9 cellular contexts compared by ENCODE assay signal in the genomic region with DNA sequence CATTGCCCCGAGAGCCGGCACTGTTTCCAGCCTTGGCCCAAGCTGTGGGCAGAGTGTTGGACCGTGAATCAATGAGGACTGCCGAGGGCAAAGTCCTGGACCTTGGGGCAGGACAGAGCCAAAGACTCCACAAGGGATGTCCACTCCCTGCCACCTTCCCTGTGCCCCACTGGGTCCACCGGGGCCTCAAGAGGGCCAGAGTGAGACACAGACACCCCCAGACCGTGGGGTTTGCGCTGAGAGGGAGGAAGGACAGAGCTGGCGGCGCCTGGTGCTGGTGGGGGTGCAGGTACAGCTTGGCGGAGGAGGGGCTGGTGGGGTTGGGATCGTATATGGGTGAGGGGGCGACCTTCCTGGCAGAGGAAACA. TPM values are rescaled to one million over a fixed set of nuclear protein-coding genes. Genes with fewer than 3 reads are reported as not detected.
A peak's percentile ranks its signal among the peaks of the same experiment; 100 is the strongest.
DNase-seq lines count a peak whose midpoint lies in the region; ATAC-seq and TF ChIP-seq lines count a peak whose summit lies in the region.
"Had no signal": no experiment of that assay in that cellular context is flagged by ENCODE, and none has a peak within 500 bp of the region (broad histone marks: within the 10 kb centered on the region; RNA-seq: fewer than 3 reads in every experiment).

No MANE protein-coding gene starts in this region.

- peak overlapping the region; percentile 64 for H4K91ac ChIP-seq in neuronal stem cell (ENCODE audit: low read depth, low read length, poor library complexity)

- H2BK12ac ChIP-seq in neuronal stem cell (ENCODE audit: low read length): no peak overlapping the region

- no peak overlapping the region for H4K8ac ChIP-seq in neuronal stem cell (ENCODE audit: low read depth, low read length)

- peak overlapping the region; percentile 73 for H2BK5ac ChIP-seq in neuronal stem cell (ENCODE audit: low read length)

- POLR2A ChIA-PET in Panc1 (lab: Charles Lee): interaction anchor here (0.6 kb wide), 1 partner anchor 31 kb away, joined by 5 read pairs; no protein-coding TSS in a partner anchor

- peak overlapping the region; percentile 68 for H2AK5ac ChIP-seq in neuronal stem cell (ENCODE audit: low read depth, low read length)

- no peak for DNase-seq in CD4-positive, CD25-positive, alpha-beta regulatory T cell
- DNase-seq in Panc1 (ENCODE audit: low read depth, low spot score) (no peak), neuronal stem cell (ENCODE audit: low spot score) (no peak), NCI-H1436 (lab: John Stamatoyannopoulos, UW) (no peak), NCI-H510A treated with DMSO at 0.1 percent for 48 hours (lab: John Stamatoyannopoulos, UW) (no peak)
- DNase-seq: NCI-H2171 had no signal

- H3K27me3 ChIP-seq in CD4-positive, CD25-positive, alpha-beta regulatory T cell (ENCODE audit: control insufficient read depth, insufficient read depth, low read length): no peaks in the 10 kb centered on the region
- H3K27me3 ChIP-seq in Panc1 (ENCODE audit: control insufficient read depth, insufficient read depth, low read length): no peaks in the 10 kb centered on the region
- no peaks in the 10 kb centered on the region for H3K27me3 ChIP-seq in esophagus (ENCODE audit: control insufficient read depth in 1 of 2, insufficient read depth in 2 of 2, low read length in 2 of 2)
- H3K27me3 ChIP-seq in neuronal stem cell (ENCODE audit: control insufficient read depth in 3 of 3, insufficient read depth in 3 of 3, low read depth in 1 of 3, low read length in 3 of 3): peaks cover 0 to 24% (median 15%) of the 10 kb centered on the region in 3 experiments

- no peaks in the 10 kb centered on the region for H3K36me3 ChIP-seq in CD4-positive, CD25-positive, alpha-beta regulatory T cell (ENCODE audit: control insufficient read depth, insufficient read depth, low read length)
- H3K36me3 ChIP-seq in Panc1 (ENCODE audit: control insufficient read depth, insufficient read depth, low read length) (no peaks in the 10 kb centered on the region), esophagus (ENCODE audit: control insufficient read depth in 2 of 2, insufficient read depth in 2 of 2, low read length in 1 of 2) (no peaks in the 10 kb centered on the region), neuronal stem cell (replicated peaks in 1 of 2; ENCODE audit: control insufficient read depth in 2 of 2, insufficient read depth in 2 of 2, low read length in 2 of 2) (no peaks in the 10 kb centered on the region)

- peaks cover 0 to 36% (median 20%) of the 10 kb centered on the region in 4 donors for H3K4me1 Mint-ChIP-seq in CD4-positive, CD25-positive, alpha-beta regulatory T cell

- peaks cover 24% of the 10 kb centered on the region for H3K4me1 ChIP-seq in CD4-positive, CD25-positive, alpha-beta regulatory T cell (ENCODE audit: control insufficient read depth, insufficient read depth, low read length, poor library complexity, severe bottlenecking)
- H3K4me1 ChIP-seq in Panc1 (ENCODE audit: control insufficient read depth, insufficient read depth, low read length) (0 out of 2 replicates have a peak, but pooled peaks cover 3% of the 10 kb centered on the region), esophagus (ENCODE audit: control insufficient read depth in 2 of 2, insufficient read depth in 2 of 2, low read length in 1 of 2) (peaks cover 11 to 17% of the 10 kb centered on the region in 2 donors), neuronal stem cell (ENCODE audit: control insufficient read depth in 2 of 2, insufficient read depth in 1 of 2, low read depth in 1 of 2, low read length in 2 of 2) (peaks cover 5 to 10% of the 10 kb centered on the region in 2 donors)

- WGBS in esophagus, 2 donors: 53 to 66% methylated on average over 11 to 12 of the region's 12 CpGs
- no CpG with 5 or more reads among the region's 12 CpGs for WGBS in neuronal stem cell (ENCODE audit: extremely low coverage in 2 of 2, insufficient read length in 2 of 2, insufficient replicate concordance in 1 of 2), 2 donors

- H3K14ac ChIP-seq in neuronal stem cell (ENCODE audit: low read length): peak overlapping the region; percentile 84

- CTCF ChIA-PET in Panc1 (lab: Charles Lee): interaction anchor here (0.6 to 0.7 kb wide), 2 partner anchors 22 to 146 kb away, joined by 3 to 4 read pairs; a partner anchor contains a TSS

- H3K4me2 ChIP-seq in neuronal stem cell (ENCODE audit: insufficient read depth, low read length, poor library complexity, severe bottlenecking): peak overlapping the region; percentile 96

- H3K79me1 ChIP-seq in neuronal stem cell (ENCODE audit: low read depth, low read length): no peaks in the 10 kb centered on the region

- H3K36me3 Mint-ChIP-seq in CD4-positive, CD25-positive, alpha-beta regulatory T cell: peaks cover 3% of the 10 kb centered on the region

- H3K27me3 Mint-ChIP-seq in CD4-positive, CD25-positive, alpha-beta regulatory T cell: no peaks in the 10 kb centered on the region

- H3K4ac ChIP-seq in neuronal stem cell (ENCODE audit: low read length): no peak overlapping the region

- no peak overlapping the region for H3K4me3 ChIP-seq in CD4-positive, CD25-positive, alpha-beta regulatory T cell (ENCODE audit: low read depth, low read length)
- H3K4me3 ChIP-seq in Panc1 (ENCODE audit: low read depth in 2 of 2, low read length in 2 of 2): peak overlapping the region; percentile 57 to 63
- peak overlapping the region; percentile 72 to 74 for H3K4me3 ChIP-seq in esophagus (ENCODE audit: low read depth in 1 of 2, low read length in 2 of 2)
- H3K4me3 ChIP-seq in neuronal stem cell (ENCODE audit: low read length in 2 of 2): peak overlapping the region; percentile 61 to 82

- peak overlapping the region; percentile 98 for H2AFZ ChIP-seq in neuronal stem cell (ENCODE audit: low read length)

- intact Hi-C loops in Panc1 (cut with micrococcal nuclease; ENCODE audit: unreplicated experiment): no loop called here

- TF ChIP-seq CTCF in Panc1 (IDR thresholded peaks at IDR 0.05): no peak

- peak overlapping the region; percentile 21 for H2BK15ac ChIP-seq in neuronal stem cell (ENCODE audit: low read length)

- no peak for ATAC-seq in CD4-positive, CD25-positive, alpha-beta regulatory T cell (ENCODE audit: low read depth in 2 of 2)
- ATAC-seq in Panc1: no peak
- ATAC-seq in HG03025 (IDR thresholded peaks at IDR 0.05; ENCODE audit: low FRiP score, unreplicated experiment): no peak
- ATAC-seq in GM19452 (IDR thresholded peaks at IDR 0.05; ENCODE audit: unreplicated experiment): no peak

- no TSS peak for BruUV-seq in Panc1 (replicated peaks; lab: Mats Ljungman, UMichigan)

- in situ Hi-C loops in Panc1 (cut with HindIII; ENCODE audit: low pct_unique_long_range_greater_than_20kb, low sequenced_read_pairs): no loop called here

- peak overlapping the region; percentile 85 to 96 (median 86) for H3K4me3 Mint-ChIP-seq in CD4-positive, CD25-positive, alpha-beta regulatory T cell

- H3K18ac ChIP-seq in neuronal stem cell (ENCODE audit: low read length): peak overlapping the region; percentile 96

- H3K23ac ChIP-seq in neuronal stem cell (ENCODE audit: low read depth, low read length, poor library complexity): peak overlapping the region; percentile 91

- peak overlapping the region; percentile 88 for H3K9ac ChIP-seq in neuronal stem cell (ENCODE audit: low read depth, low read length, poor library complexity)

- H3K27ac Mint-ChIP-seq in CD4-positive, CD25-positive, alpha-beta regulatory T cell: peak overlapping the region; percentile 76 to 98 (median 93)

- H3K9me3 Mint-ChIP-seq in CD4-positive, CD25-positive, alpha-beta regulatory T cell: no peaks in the 10 kb centered on the region

- peak overlapping the region; percentile 55 for H3K27ac ChIP-seq in CD4-positive, CD25-positive, alpha-beta regulatory T cell (ENCODE audit: insufficient read depth, low read length, poor library complexity, severe bottlenecking)
- H3K27ac ChIP-seq in Panc1 (ENCODE audit: low read length): 0 out of 2 replicates have a peak overlapping the region, but pooled peaks have one; percentile 8
- no peak overlapping the region for H3K27ac ChIP-seq in esophagus (ENCODE audit: low read depth in 2 of 2, low read length in 1 of 2)
- H3K27ac ChIP-seq in neuronal stem cell (replicated peaks; ENCODE audit: low read length): no peak overlapping the region

- no peaks in the 10 kb centered on the region for H3K9me3 ChIP-seq in CD4-positive, CD25-positive, alpha-beta regulatory T cell (ENCODE audit: control insufficient read depth in 2 of 2, low read length in 2 of 2)
- H3K9me3 ChIP-seq in Panc1 (ENCODE audit: control insufficient read depth, insufficient read depth, low read depth, low read length): no peaks in the 10 kb centered on the region
- H3K9me3 ChIP-seq in esophagus (ENCODE audit: control insufficient read depth in 2 of 2, insufficient read depth in 1 of 2, low read depth in 1 of 2, low read length in 1 of 2): no peaks in the 10 kb centered on the region
- H3K9me3 ChIP-seq in neuronal stem cell (replicated peaks in 1 of 2; ENCODE audit: control insufficient read depth in 2 of 2, insufficient read depth in 1 of 2, low read depth in 1 of 2, low read length in 2 of 2): no peaks in the 10 kb centered on the region

- no peak overlapping the region for H2BK120ac ChIP-seq in neuronal stem cell (ENCODE audit: low read depth, low read length)

RNA-seq across cellular contexts. Expression of gene MAST3, which starts 11.8 kb away (rescaled TPM):
- total RNA-seq in CD4-positive, CD25-positive, alpha-beta regulatory T cell: 45.9 TPM
- polyA plus RNA-seq in CD4-positive, CD25-positive, alpha-beta regulatory T cell: 1 to 10 TPM; 8.1 to 9.0 (median 8.6) TPM
- 13.1 TPM for total RNA-seq in Panc1 (2021; ENCODE audit: unreplicated experiment)
- polyA plus RNA-seq in Panc1 (2012; ENCODE audit: insufficient read length): 12.5 TPM
- polyA plus RNA-seq in esophagus: 1 to 10 TPM; 1.5 to 2.5 TPM
- polyA plus RNA-seq in neuronal stem cell (2013, experiment 1 of 2): 3.8 TPM
- polyA plus RNA-seq in neuronal stem cell (2013, experiment 2 of 2): 4.1 TPM

RNA-seq across cellular contexts. Expression of gene IL12RB1, which starts 22.6 kb away (rescaled TPM):
- 60.4 TPM for total RNA-seq in CD4-positive, CD25-positive, alpha-beta regulatory T cell
- 10 to 100 TPM; 34.9 to 53.2 (median 46.3) TPM for polyA plus RNA-seq in CD4-positive, CD25-positive, alpha-beta regulatory T cell
- 0.36 TPM for total RNA-seq in Panc1 (2021; ENCODE audit: unreplicated experiment)
- 0.10 TPM for polyA plus RNA-seq in Panc1 (2012; ENCODE audit: insufficient read length)
- polyA plus RNA-seq in esophagus: under 1 TPM; 0.40 to 0.51 TPM
- polyA plus RNA-seq in neuronal stem cell (2013, experiment 1 of 2): not detected
- not detected for polyA plus RNA-seq in neuronal stem cell (2013, experiment 2 of 2)

RNA-seq across cellular contexts. Expression of gene PIK3R2, which starts 43.6 kb away (rescaled TPM):
- total RNA-seq in CD4-positive, CD25-positive, alpha-beta regulatory T cell: 9.4 TPM
- 1 to 10 TPM in 2 of 4 donors, under 1 TPM in 2; 0.42 to 3.6 (median 2.0) TPM for polyA plus RNA-seq in CD4-positive, CD25-positive, alpha-beta regulatory T cell
- 37.6 TPM for total RNA-seq in Panc1 (2021; ENCODE audit: unreplicated experiment)
- polyA plus RNA-seq in Panc1 (2012; ENCODE audit: insufficient read length): 67.7 TPM
- polyA plus RNA-seq in esophagus: 10 to 100 TPM in 1 of 2 donors, 1 to 10 TPM in 1; 8.1 to 10.6 TPM
- polyA plus RNA-seq in neuronal stem cell (2013, experiment 1 of 2): 52.3 TPM
- polyA plus RNA-seq in neuronal stem cell (2013, experiment 2 of 2): 51.8 TPM

Comparison
In these comparisons a context has a peak if more than half of its experiments do, and no peak if none do; other contexts are left out.
1. H3K27ac ChIP-seq: peak in CD4-positive, CD25-positive, alpha-beta regulatory T cell (single experiment) and Panc1 (single experiment); none in esophagus (0 of 2) and neuronal stem cell (single experiment).
2. RNA of gene IL12RB1, which starts 22.6 kb away (total RNA-seq): 60.4 TPM in CD4-positive, CD25-positive, alpha-beta regulatory T cell (single experiment); 0.36 TPM in Panc1 (single experiment); every median in the first group is over 10 times any median in the second.